In genomic region chr19:51066816-51067215, GRCh38 we compare ENCODE assay signal across 37 cellular contexts. TPM values are rescaled to one million over a fixed set of nuclear protein-coding genes. Genes with fewer than 3 reads are reported as not detected.
"Had no signal": no experiment of that assay in that cellular context is flagged by ENCODE, and none has a peak within 500 bp of the region (broad histone marks: within the 10 kb centered on the region; RNA-seq: fewer than 3 reads in every experiment).

No MANE protein-coding gene starts in this region.

- H3K9me3 ChIP-seq: esophagus muscularis mucosa, heart right ventricle, left lung, mucosa of descending colon, ovary, psoas muscle, sigmoid colon, stomach, thyroid gland had no signal

- H3K36me3 Mint-ChIP-seq: mesothelial cell of epicardium; stimulated activated effector memory CD8-positive, alpha-beta T cell treated with anti-CD3 and anti-CD28 coated beads, Interleukin-12 subunit alpha, Interleukin-12 subunit beta, amount 100 ng/mL, for 72 hours had no signal

- H3K4me1 Mint-ChIP-seq: stimulated activated effector memory CD8-positive, alpha-beta T cell treated with anti-CD3 and anti-CD28 coated beads, Interleukin-12 subunit alpha, Interleukin-12 subunit beta, amount 100 ng/mL, for 72 hours had no signal

- H3K27ac ChIP-seq: coronary artery, esophagus muscularis mucosa, heart right ventricle, left lung, ovary, psoas muscle, sigmoid colon, stomach, thyroid gland had no signal

- DNase-seq: dermis blood vessel endothelial cell; effector memory CD4-positive, alpha-beta T cell; foreskin melanocyte; glutamatergic neuron; heart right ventricle; hippocampal formation; left cardiac atrium; left lung; mesenchymal stem cell; mucosa of descending colon; naive B cell; nephron progenitor cell; nucleus accumbens; ovary; posterior cingulate gyrus; psoas muscle; right cardiac atrium; sigmoid colon; stimulated activated CD4-positive, alpha-beta T cell treated with anti-CD3 and anti-CD28 coated beads, Interleukin-2, amount 100 ng/mL, for 24 hours; stimulated activated CD4-positive, alpha-beta T cell treated with anti-CD3 and anti-CD28 coated beads, Interleukin-4, amount 100 ng/mL, for 24 hours; stimulated activated naive CD4-positive, alpha-beta T cell treated with Interleukin-2 at 50 U/mL for 16 hours; thyroid gland; trophoblast cell had no signal

- H3K27ac Mint-ChIP-seq: mesothelial cell of epicardium; naive B cell; nephron progenitor cell; stimulated activated effector memory CD8-positive, alpha-beta T cell treated with anti-CD3 and anti-CD28 coated beads, Interleukin-12 subunit alpha, Interleukin-12 subunit beta, amount 100 ng/mL, for 72 hours had no signal

- H3K4me1 ChIP-seq: left lung, psoas muscle had no signal

- H3K36me3 ChIP-seq: esophagus muscularis mucosa, heart right ventricle, left lung, ovary, sigmoid colon, stomach, thyroid gland had no signal

- H3K9me3 Mint-ChIP-seq: nephron progenitor cell; stimulated activated effector memory CD8-positive, alpha-beta T cell treated with anti-CD3 and anti-CD28 coated beads, Interleukin-12 subunit alpha, Interleukin-12 subunit beta, amount 100 ng/mL, for 72 hours had no signal

- H3K27me3 ChIP-seq: ovary, thyroid gland had no signal

- ATAC-seq: left cardiac atrium; left lung; mucosa of descending colon; psoas muscle; right cardiac atrium; stimulated activated effector memory CD8-positive, alpha-beta T cell treated with anti-CD3 and anti-CD28 coated beads, Interleukin-12 subunit alpha, Interleukin-12 subunit beta, amount 100 ng/mL, for 72 hours had no signal

- H3K4me3 ChIP-seq: coronary artery, esophagus muscularis mucosa, heart right ventricle, left lung, mucosa of descending colon, ovary, psoas muscle, sigmoid colon, stomach, thyroid gland had no signal

RNA-seq across cellular contexts. Expression of gene KLK13, which starts 1.9 kb away (rescaled TPM):
- total RNA-seq: dermis blood vessel endothelial cell, endothelial cell of umbilical vein, epithelial cell of proximal tubule, esophagus muscularis mucosa, lung microvascular endothelial cell, psoas muscle, renal cortical epithelial cell, right cardiac atrium, sigmoid colon, skeletal muscle tissue, subcutaneous adipose tissue, temporal lobe, urinary bladder had no signal

RNA-seq across cellular contexts. Expression of gene KLK14, which starts 15.9 kb away (rescaled TPM):
- total RNA-seq: dermis blood vessel endothelial cell, endothelial cell of umbilical vein, kidney epithelial cell, lung microvascular endothelial cell, psoas muscle, renal cortical epithelial cell, sigmoid colon, skeletal muscle tissue, stomach, subcutaneous adipose tissue, temporal lobe, thyroid gland, urinary bladder had no signal

RNA-seq across cellular contexts. Expression of gene KLK12, which starts 32.0 kb away (rescaled TPM):
- total RNA-seq: dermis blood vessel endothelial cell, endothelial cell of umbilical vein, epithelial cell of proximal tubule, esophagus muscularis mucosa, heart right ventricle, kidney epithelial cell, left cardiac atrium, lung microvascular endothelial cell, mesothelial cell of epicardium, ovary, psoas muscle, renal cortical epithelial cell, right cardiac atrium, sigmoid colon, skeletal muscle tissue, stomach, subcutaneous adipose tissue, temporal lobe, thyroid gland, urinary bladder had no signal

RNA-seq across cellular contexts. Expression of gene KLK11, which starts 40.4 kb away (rescaled TPM):
- total RNA-seq: dermis blood vessel endothelial cell, endothelial cell of umbilical vein, epithelial cell of proximal tubule, esophagus muscularis mucosa, kidney epithelial cell, lung microvascular endothelial cell, mesothelial cell of epicardium, renal cortical epithelial cell, skeletal muscle tissue, subcutaneous adipose tissue, temporal lobe, urinary bladder had no signal
